ENCODE assay signal across 8 cellular contexts in the genomic region with DNA sequence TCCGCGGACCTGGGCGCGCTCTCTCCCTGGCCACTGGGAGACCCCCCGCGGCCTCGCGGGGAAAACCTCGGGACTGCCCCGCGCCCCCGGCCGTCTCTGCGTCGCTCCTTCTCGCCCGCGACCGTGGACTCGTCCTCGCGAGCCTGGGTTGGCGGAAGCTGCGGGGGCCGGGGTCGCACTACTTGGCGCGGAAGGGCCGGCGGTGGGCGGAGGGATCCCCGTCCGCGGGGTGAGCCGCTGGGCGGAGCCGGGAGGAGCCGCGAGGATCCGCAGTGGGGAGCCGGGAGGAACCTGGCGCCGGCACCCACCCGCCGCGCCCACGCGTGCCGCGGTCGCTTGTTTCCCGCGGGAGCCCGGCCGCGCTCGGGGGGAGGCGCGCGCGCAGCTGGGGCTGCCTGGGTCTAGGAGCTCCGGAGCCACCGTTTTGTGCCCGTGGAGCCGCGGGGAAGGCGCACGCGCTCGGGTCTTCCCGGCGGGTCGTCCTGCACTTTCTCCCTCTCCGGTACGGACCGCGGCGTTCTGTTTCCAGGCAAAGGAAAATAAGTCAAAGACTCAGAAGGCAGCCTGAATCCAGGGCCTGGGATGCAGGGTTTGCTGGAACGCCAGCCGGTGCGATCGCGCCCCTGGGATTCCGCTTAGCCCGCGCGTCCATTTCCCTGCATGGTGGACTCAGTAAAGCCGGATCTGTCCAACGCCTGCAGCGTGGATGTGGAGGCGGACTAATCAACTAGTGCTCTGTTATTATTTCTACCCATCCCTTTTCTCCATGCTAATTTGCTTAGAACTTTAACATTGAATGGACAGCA. TPM values are rescaled to one million over a fixed set of nuclear protein-coding genes. Genes with fewer than 3 reads are reported as not detected.
DNase-seq lines count a peak whose midpoint lies in the region; ATAC-seq and TF ChIP-seq lines count a peak whose summit lies in the region.

No MANE protein-coding gene starts in this region.

- H3K9ac ChIP-seq in OCI-LY3 (ENCODE audit: low read length) (peak overlapping the region; percentile 97), fibroblast of lung (ENCODE audit: insufficient read depth, low read length) (peak overlapping the region; percentile 95)

- intact Hi-C loops in natural killer cell (cut with micrococcal nuclease), result loop anchor here (2.0 to 5.0 kb wide), 2 partner anchors 128 to 213 kb away; a partner anchor contains a TSS

- no peak for TF ChIP-seq CTCF in OCI-LY3 (IDR thresholded peaks at IDR 0.05; ENCODE audit: low read depth, low read length)
- TF ChIP-seq CTCF in fibroblast of lung (conservative IDR thresholded peaks at IDR 0.05 in 1 of 2, IDR thresholded peaks at IDR 0.05 in 1 of 2; ENCODE audit: low read depth in 1 of 2, low read length in 2 of 2), result no peak
- no peak for TF ChIP-seq CTCF in natural killer cell (IDR thresholded peaks at IDR 0.05)

- ATAC-seq in HG03439 (IDR thresholded peaks at IDR 0.05; ENCODE audit: unreplicated experiment), result peak; percentile 40
- ATAC-seq in activated T-cell treated with anti-CD3 and anti-CD28 coated beads, Interleukin-2, amount 50 U/mL, for 72 hours (replicated peaks in 1 of 2), result peak; percentile 43 to 52
- ATAC-seq in natural killer cell, result peak in 2 of 3 donors; percentile 7 to 14
- peak; percentile 47 to 51 for ATAC-seq in stimulated activated naive B cell treated with anti-CD40 and anti-IgM and Interleukin-4, amounts not matched to agents 10 μg/mL and 1 μg/mL and 100 μg/mL, for 72 hours (replicated peaks)

- H3K36me3 Mint-ChIP-seq in activated T-cell treated with anti-CD3 and anti-CD28 coated beads, Interleukin-2, amount 50 U/mL, for 72 hours (ENCODE audit: insufficient read depth in 2 of 2), result no peaks in the 10 kb centered on the region
- no peaks in the 10 kb centered on the region for H3K36me3 Mint-ChIP-seq in natural killer cell
- no peaks in the 10 kb centered on the region for H3K36me3 Mint-ChIP-seq in stimulated activated naive B cell treated with anti-CD40 and anti-IgM and Interleukin-4, amounts not matched to agents 10 μg/mL and 1 μg/mL and 100 μg/mL, for 72 hours

- DNase-seq in COR-L47 (lab: John Stamatoyannopoulos, UW) (peak; percentile 82), GM19238 (ENCODE audit: insufficient read length, low spot score) (peak; percentile 80), fibroblast of lung (ENCODE audit: low read depth in 2 of 2) (peak; percentile 81 to 82), natural killer cell (no peak)
- peak; percentile 79 to 83 for DNase-seq in activated T-cell treated with anti-CD3 and anti-CD28 coated beads, Interleukin-2, amount 50 U/mL, for 72 hours
- DNase-seq in stimulated activated naive B cell treated with anti-CD40 and anti-IgM and Interleukin-4, amounts not matched to agents 10 μg/mL and 1 μg/mL and 100 μg/mL, for 72 hours, result peak; percentile 85

- peaks cover 4% of the 10 kb centered on the region for H3K4me1 ChIP-seq in OCI-LY3 (ENCODE audit: low read length)
- peaks cover 5% of the 10 kb centered on the region for H3K4me1 ChIP-seq in fibroblast of lung (ENCODE audit: control insufficient read depth, extremely low read depth, insufficient read depth, low read length)

- H3K36me3 ChIP-seq in OCI-LY3 (replicated peaks; ENCODE audit: low read depth, low read length) (no peaks in the 10 kb centered on the region), fibroblast of lung (ENCODE audit: control insufficient read depth, insufficient read depth, low read length) (no peaks in the 10 kb centered on the region)

- peak overlapping the region; percentile 88 to 95 for H3K4me3 Mint-ChIP-seq in activated T-cell treated with anti-CD3 and anti-CD28 coated beads, Interleukin-2, amount 50 U/mL, for 72 hours
- H3K4me3 Mint-ChIP-seq in natural killer cell, result peak overlapping the region; percentile 93
- peak overlapping the region; percentile 98 to 99 for H3K4me3 Mint-ChIP-seq in stimulated activated naive B cell treated with anti-CD40 and anti-IgM and Interleukin-4, amounts not matched to agents 10 μg/mL and 1 μg/mL and 100 μg/mL, for 72 hours

- H3K4me2 ChIP-seq in OCI-LY3 (ENCODE audit: low read length) (peak overlapping the region; percentile 92), fibroblast of lung (ENCODE audit: extremely low read depth, insufficient read depth, low read length) (peak overlapping the region; percentile 96)

- peak overlapping the region; percentile 96 for H2AFZ ChIP-seq in OCI-LY3 (ENCODE audit: low read depth, low read length)
- H2AFZ ChIP-seq in fibroblast of lung (ENCODE audit: low read length), result peak overlapping the region; percentile 95

- H3K27me3 Mint-ChIP-seq in activated T-cell treated with anti-CD3 and anti-CD28 coated beads, Interleukin-2, amount 50 U/mL, for 72 hours (ENCODE audit: low read depth), result no peaks in the 10 kb centered on the region
- no peaks in the 10 kb centered on the region for H3K27me3 Mint-ChIP-seq in natural killer cell (ENCODE audit: low read depth in 2 of 2)
- no peaks in the 10 kb centered on the region for H3K27me3 Mint-ChIP-seq in stimulated activated naive B cell treated with anti-CD40 and anti-IgM and Interleukin-4, amounts not matched to agents 10 μg/mL and 1 μg/mL and 100 μg/mL, for 72 hours

- H3K9me3 ChIP-seq in OCI-LY3 (ENCODE audit: insufficient read depth, low read length) (no peaks in the 10 kb centered on the region), fibroblast of lung (ENCODE audit: control insufficient read depth, insufficient read depth, low read depth, low read length) (no peaks in the 10 kb centered on the region)

- no peaks in the 10 kb centered on the region for H4K20me1 ChIP-seq in OCI-LY3 (ENCODE audit: insufficient read depth, low read length)
- H4K20me1 ChIP-seq in fibroblast of lung (ENCODE audit: control insufficient read depth, extremely low read depth, insufficient read depth, low read length), result no peaks in the 10 kb centered on the region

- H3K27me3 ChIP-seq in OCI-LY3 (ENCODE audit: low read depth, low read length), result no peaks in the 10 kb centered on the region
- H3K27me3 ChIP-seq in fibroblast of lung (ENCODE audit: control insufficient read depth, insufficient read depth, low read length), result no peaks in the 10 kb centered on the region

- H3K27ac ChIP-seq in OCI-LY3 (ENCODE audit: low read length) (peak overlapping the region; percentile 89), fibroblast of lung (ENCODE audit: insufficient read depth, low read length) (peak overlapping the region; percentile 93)

- peaks cover 12% of the 10 kb centered on the region for H3K4me1 Mint-ChIP-seq in activated T-cell treated with anti-CD3 and anti-CD28 coated beads, Interleukin-2, amount 50 U/mL, for 72 hours (ENCODE audit: low read depth)
- peaks cover 7 to 21% of the 10 kb centered on the region in 2 donors for H3K4me1 Mint-ChIP-seq in natural killer cell
- peaks cover 9 to 25% of the 10 kb centered on the region in 2 donors for H3K4me1 Mint-ChIP-seq in stimulated activated naive B cell treated with anti-CD40 and anti-IgM and Interleukin-4, amounts not matched to agents 10 μg/mL and 1 μg/mL and 100 μg/mL, for 72 hours

- no peaks in the 10 kb centered on the region for H3K9me3 Mint-ChIP-seq in activated T-cell treated with anti-CD3 and anti-CD28 coated beads, Interleukin-2, amount 50 U/mL, for 72 hours
- H3K9me3 Mint-ChIP-seq in natural killer cell, result no peaks in the 10 kb centered on the region
- no peaks in the 10 kb centered on the region for H3K9me3 Mint-ChIP-seq in stimulated activated naive B cell treated with anti-CD40 and anti-IgM and Interleukin-4, amounts not matched to agents 10 μg/mL and 1 μg/mL and 100 μg/mL, for 72 hours

- peak overlapping the region; percentile 94 for H3K27ac Mint-ChIP-seq in activated T-cell treated with anti-CD3 and anti-CD28 coated beads, Interleukin-2, amount 50 U/mL, for 72 hours
- peak overlapping the region; percentile 88 to 91 for H3K27ac Mint-ChIP-seq in natural killer cell
- peak overlapping the region; percentile 96 for H3K27ac Mint-ChIP-seq in stimulated activated naive B cell treated with anti-CD40 and anti-IgM and Interleukin-4, amounts not matched to agents 10 μg/mL and 1 μg/mL and 100 μg/mL, for 72 hours

- H3K79me2 ChIP-seq in OCI-LY3 (ENCODE audit: low read length) (peaks cover 10% of the 10 kb centered on the region), fibroblast of lung (ENCODE audit: control insufficient read depth, insufficient read depth, low read length) (no peaks in the 10 kb centered on the region)

- H3K4me3 ChIP-seq in OCI-LY3 (ENCODE audit: low read length), result peak overlapping the region; percentile 91
- peak overlapping the region; percentile 80 to 90 (median 88) for H3K4me3 ChIP-seq in fibroblast of lung (replicated peaks in 1 of 4; ENCODE audit: control extremely low read depth in 1 of 4, insufficient read depth in 1 of 4, low read depth in 3 of 4, low read length in 4 of 4)

RNA-seq across cellular contexts. Expression of a gene that starts 28.7 kb away (rescaled TPM):
- total RNA-seq in activated T-cell treated with anti-CD3 and anti-CD28 coated beads, Interleukin-2, amount 50 U/mL, for 72 hours, result 10 to 100 TPM; 55.6 to 60.2 TPM
- total RNA-seq in fibroblast of lung (24.1 and 32.4 TPM in 2 replicates), natural killer cell (100 to 1,000 TPM; 159 to 177 (median 167) TPM)
- 11.0 and 11.1 TPM in 2 replicates for polyA plus RNA-seq in fibroblast of lung
- 6.9 and 9.3 TPM in 2 replicates for polyA plus RNA-seq in fibroblast of lung (2012)
- polyA minus RNA-seq in fibroblast of lung (ENCODE audit: low replicate concordance), result 31.5 and 31.8 TPM in 2 replicates
